In genomic region chr5:110852053-110852452, GRCh38 we compare ENCODE assay signal across 14 cellular contexts.
DNase-seq lines count a peak whose midpoint lies in the region; ATAC-seq lines count a peak whose summit lies in the region.
"Had no signal": no experiment of that assay in that cellular context is flagged by ENCODE, and none has a peak within 500 bp of the region (broad histone marks: within the 10 kb centered on the region; RNA-seq: fewer than 3 reads in every experiment).

No MANE protein-coding gene starts in this region.

- H3K9me3 Mint-ChIP-seq in activated CD8-positive, alpha-beta memory T cell treated with anti-CD3 and anti-CD28 coated beads, Interleukin-2, amount 10 ng/mL, durations not matched to agents 7 days and 5 days (ENCODE audit: low read depth) = peaks cover 3% of the 10 kb centered on the region
- H3K9me3 Mint-ChIP-seq in stimulated activated naive CD8-positive, alpha-beta T cell treated with anti-CD3 and anti-CD28 coated beads, Interleukin-15, amount 100 ng/mL, for 72 hours = peaks cover 5 to 17% of the 10 kb centered on the region in 2 donors

- H3K27me3 Mint-ChIP-seq in activated CD8-positive, alpha-beta memory T cell treated with anti-CD3 and anti-CD28 coated beads, Interleukin-2, amount 10 ng/mL, durations not matched to agents 7 days and 5 days = no peaks in the 10 kb centered on the region
- peaks cover 8% of the 10 kb centered on the region for H3K27me3 Mint-ChIP-seq in stimulated activated naive CD8-positive, alpha-beta T cell treated with anti-CD3 and anti-CD28 coated beads, Interleukin-15, amount 100 ng/mL, for 72 hours

- H3K4me1 Mint-ChIP-seq in activated CD8-positive, alpha-beta memory T cell treated with anti-CD3 and anti-CD28 coated beads, Interleukin-2, amount 10 ng/mL, durations not matched to agents 7 days and 5 days = no peaks in the 10 kb centered on the region
- no peaks in the 10 kb centered on the region for H3K4me1 Mint-ChIP-seq in stimulated activated naive CD8-positive, alpha-beta T cell treated with anti-CD3 and anti-CD28 coated beads, Interleukin-15, amount 100 ng/mL, for 72 hours

- CTCF ChIA-PET in activated CD8-positive, alpha-beta memory T cell treated with anti-CD3 and anti-CD28 coated beads, Interleukin-2, amount 10 ng/mL, durations not matched to agents 7 days and 5 days (lab: Charles Lee) = no interaction called here

- no peak overlapping the region for H3K4me3 Mint-ChIP-seq in activated CD8-positive, alpha-beta memory T cell treated with anti-CD3 and anti-CD28 coated beads, Interleukin-2, amount 10 ng/mL, durations not matched to agents 7 days and 5 days
- H3K4me3 Mint-ChIP-seq in stimulated activated naive CD8-positive, alpha-beta T cell treated with anti-CD3 and anti-CD28 coated beads, Interleukin-15, amount 100 ng/mL, for 72 hours = no peak overlapping the region

- no peak overlapping the region for H3K27ac Mint-ChIP-seq in activated CD8-positive, alpha-beta memory T cell treated with anti-CD3 and anti-CD28 coated beads, Interleukin-2, amount 10 ng/mL, durations not matched to agents 7 days and 5 days
- H3K27ac Mint-ChIP-seq in stimulated activated naive CD8-positive, alpha-beta T cell treated with anti-CD3 and anti-CD28 coated beads, Interleukin-15, amount 100 ng/mL, for 72 hours = no peak overlapping the region
- H3K27ac Mint-ChIP-seq: activated naive CD4-positive, alpha-beta T cell treated with anti-CD3 and anti-CD28 coated beads, Interleukin-2, amount 50 U/mL, for 72 hours had no signal

- ATAC-seq in GM18498 (IDR thresholded peaks at IDR 0.05; ENCODE audit: unreplicated experiment) (peak; percentile 94), GM19438 (IDR thresholded peaks at IDR 0.05; ENCODE audit: low read depth, unreplicated experiment) (peak; percentile 96), HG02885 (IDR thresholded peaks at IDR 0.05; ENCODE audit: poor library complexity, unreplicated experiment) (peak; percentile 98), HG03571 (IDR thresholded peaks at IDR 0.05; ENCODE audit: unreplicated experiment) (peak; percentile 96)
- ATAC-seq in activated CD8-positive, alpha-beta memory T cell treated with anti-CD3 and anti-CD28 coated beads, Interleukin-2, amount 10 ng/mL, durations not matched to agents 7 days and 5 days = no peak
- ATAC-seq in stimulated activated naive CD8-positive, alpha-beta T cell treated with anti-CD3 and anti-CD28 coated beads, Interleukin-15, amount 100 ng/mL, for 72 hours = no peak
- ATAC-seq: gastroesophageal sphincter, pancreas had no signal

- no peaks in the 10 kb centered on the region for H3K36me3 Mint-ChIP-seq in activated CD8-positive, alpha-beta memory T cell treated with anti-CD3 and anti-CD28 coated beads, Interleukin-2, amount 10 ng/mL, durations not matched to agents 7 days and 5 days
- H3K36me3 Mint-ChIP-seq: activated naive CD4-positive, alpha-beta T cell treated with anti-CD3 and anti-CD28 coated beads, Interleukin-2, amount 50 U/mL, for 72 hours had no signal

- DNase-seq in activated CD8-positive, alpha-beta memory T cell treated with anti-CD3 and anti-CD28 coated beads, Interleukin-2, amount 10 ng/mL, durations not matched to agents 7 days and 5 days = no peak
- no peak for DNase-seq in stimulated activated naive CD8-positive, alpha-beta T cell treated with anti-CD3 and anti-CD28 coated beads, Interleukin-15, amount 100 ng/mL, for 72 hours
- DNase-seq in NCI-H1092 treated with DMSO at 0.1 percent for 48 hours (lab: John Stamatoyannopoulos, UW) (no peak), DMS153 treated with DMSO at 0.1 percent for 48 hours (lab: John Stamatoyannopoulos, UW; ENCODE audit: unreplicated experiment) (no peak)
- DNase-seq: dermis blood vessel endothelial cell, H7, NCI-H510A, pancreas had no signal

Comparison
In these comparisons a context has a peak if more than half of its experiments do, and no peak if none do; other contexts are left out.
1. ATAC-seq: peak in GM18498 (single experiment), GM19438 (single experiment), HG02885 (single experiment) and HG03571 (single experiment); none in activated CD8-positive, alpha-beta memory T cell treated with anti-CD3 and anti-CD28 coated beads, Interleukin-2, amount 10 ng/mL, durations not matched to agents 7 days and 5 days (single experiment) and stimulated activated naive CD8-positive, alpha-beta T cell treated with anti-CD3 and anti-CD28 coated beads, Interleukin-15, amount 100 ng/mL, for 72 hours (single experiment).